ENCODE assay signal across 17 cellular contexts in the genomic region with DNA sequence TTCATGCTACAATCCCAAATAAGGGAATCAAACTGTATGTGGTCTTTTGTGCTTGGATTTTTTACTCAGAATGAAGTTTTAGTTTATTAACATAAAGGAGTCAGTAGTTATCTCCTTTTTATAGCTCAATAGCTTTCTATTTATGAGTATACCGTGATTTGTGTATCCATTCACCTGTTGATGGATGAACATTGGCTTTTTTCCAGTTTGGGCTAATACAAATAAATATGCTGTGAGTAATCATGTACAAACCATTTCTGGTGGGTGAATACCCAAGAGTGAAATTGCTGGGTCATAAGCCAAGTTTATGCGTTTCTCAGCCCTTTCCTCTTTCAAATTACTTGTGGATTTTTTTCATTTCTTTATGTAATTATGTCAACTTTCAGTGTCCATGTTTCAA.
A peak's percentile ranks its signal among the peaks of the same experiment; 100 is the strongest.
DNase-seq lines count a peak whose midpoint lies in the region.
"Had no signal": no experiment of that assay in that cellular context is flagged by ENCODE, and none has a peak within 500 bp of the region (broad histone marks: within the 10 kb centered on the region; RNA-seq: fewer than 3 reads in every experiment).

No MANE protein-coding gene starts in this region.

- DNase-seq in DMS53 (lab: John Stamatoyannopoulos, UW), result peak; percentile 20
- no peak for DNase-seq in DMS53 treated with DMSO at 0.1 percent for 48 hours (lab: John Stamatoyannopoulos, UW; ENCODE audit: unreplicated experiment)
- DNase-seq in NCI-H1105 treated with DMSO at 0.1 percent for 48 hours (lab: John Stamatoyannopoulos, UW), result peak; percentile 65
- peak; percentile 10 for DNase-seq in epithelial cell of prostate (ENCODE audit: low read depth, low spot score)
- DNase-seq in renal cortical epithelial cell (ENCODE audit: low read depth), result peak; percentile 6
- no peak for DNase-seq in NCI-H226
- DNase-seq in DMS 273 treated with DMSO at 0.1 percent for 48 hours (lab: John Stamatoyannopoulos, UW), result no peak
- DNase-seq in NCI-H2029 (lab: John Stamatoyannopoulos, UW), result no peak
- DNase-seq: Calu3; CD4-positive, alpha-beta T cell; DND-41; GF-D8; NCI-H1048; NCI-H446 treated with DMSO at 0.1 percent for 48 hours; NCI-H748 treated with DMSO at 0.1 percent for 48 hours had no signal

- H3K27ac ChIP-seq in epithelial cell of prostate, result no peak overlapping the region
- H3K27ac ChIP-seq: 22Rv1, PC-9 had no signal

Comparison
In these comparisons a context has a peak if more than half of its experiments do, and no peak if none do; other contexts are left out.
1. DNase-seq: peak in DMS53 (single experiment), NCI-H1105 treated with DMSO at 0.1 percent for 48 hours (single experiment), epithelial cell of prostate (single experiment) and renal cortical epithelial cell (single experiment); none in DMS53 treated with DMSO at 0.1 percent for 48 hours (single experiment), NCI-H226 (single experiment), DMS 273 treated with DMSO at 0.1 percent for 48 hours (single experiment) and NCI-H2029 (single experiment).